Comparison of ENCODE assay signal across 1 cellular context in genomic region chr13:111212517-111212873, GRCh38.
TF ChIP-seq lines count a peak whose summit lies in the region.

No MANE protein-coding gene starts in this region.

TF ChIP-seq in WTC11, 78 proteins besides CTCF, POLR2A, EP300 and RAD21 (continued from another document):
- TF ChIP-seq, protein P1, sequence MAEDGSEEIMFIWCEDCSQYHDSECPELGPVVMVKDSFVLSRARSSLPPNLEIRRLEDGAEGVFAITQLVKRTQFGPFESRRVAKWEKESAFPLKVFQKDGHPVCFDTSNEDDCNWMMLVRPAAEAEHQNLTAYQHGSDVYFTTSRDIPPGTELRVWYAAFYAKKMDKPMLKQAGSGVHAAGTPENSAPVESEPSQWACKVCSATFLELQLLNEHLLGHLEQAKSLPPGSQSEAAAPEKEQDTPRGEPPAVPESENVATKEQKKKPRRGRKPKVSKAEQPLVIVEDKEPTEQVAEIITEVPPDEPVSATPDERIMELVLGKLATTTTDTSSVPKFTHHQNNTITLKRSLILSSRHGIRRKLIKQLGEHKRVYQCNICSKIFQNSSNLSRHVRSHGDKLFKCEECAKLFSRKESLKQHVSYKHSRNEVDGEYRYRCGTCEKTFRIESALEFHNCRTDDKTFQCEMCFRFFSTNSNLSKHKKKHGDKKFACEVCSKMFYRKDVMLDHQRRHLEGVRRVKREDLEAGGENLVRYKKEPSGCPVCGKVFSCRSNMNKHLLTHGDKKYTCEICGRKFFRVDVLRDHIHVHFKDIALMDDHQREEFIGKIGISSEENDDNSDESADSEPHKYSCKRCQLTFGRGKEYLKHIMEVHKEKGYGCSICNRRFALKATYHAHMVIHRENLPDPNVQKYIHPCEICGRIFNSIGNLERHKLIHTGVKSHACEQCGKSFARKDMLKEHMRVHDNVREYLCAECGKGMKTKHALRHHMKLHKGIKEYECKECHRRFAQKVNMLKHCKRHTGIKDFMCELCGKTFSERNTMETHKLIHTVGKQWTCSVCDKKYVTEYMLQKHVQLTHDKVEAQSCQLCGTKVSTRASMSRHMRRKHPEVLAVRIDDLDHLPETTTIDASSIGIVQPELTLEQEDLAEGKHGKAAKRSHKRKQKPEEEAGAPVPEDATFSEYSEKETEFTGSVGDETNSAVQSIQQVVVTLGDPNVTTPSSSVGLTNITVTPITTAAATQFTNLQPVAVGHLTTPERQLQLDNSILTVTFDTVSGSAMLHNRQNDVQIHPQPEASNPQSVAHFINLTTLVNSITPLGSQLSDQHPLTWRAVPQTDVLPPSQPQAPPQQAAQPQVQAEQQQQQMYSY (CRISPR knock-in tag; IDR thresholded peaks at IDR 0.05) = no peak
- no peak for TF ChIP-seq GABPB1 (CRISPR knock-in tag; IDR thresholded peaks at IDR 0.05)
- no peak for TF ChIP-seq E2F1 (CRISPR knock-in tag; IDR thresholded peaks at IDR 0.05)
- TF ChIP-seq ZNF281 (CRISPR knock-in tag; IDR thresholded peaks at IDR 0.05) = no peak
- TF ChIP-seq, protein P2, sequence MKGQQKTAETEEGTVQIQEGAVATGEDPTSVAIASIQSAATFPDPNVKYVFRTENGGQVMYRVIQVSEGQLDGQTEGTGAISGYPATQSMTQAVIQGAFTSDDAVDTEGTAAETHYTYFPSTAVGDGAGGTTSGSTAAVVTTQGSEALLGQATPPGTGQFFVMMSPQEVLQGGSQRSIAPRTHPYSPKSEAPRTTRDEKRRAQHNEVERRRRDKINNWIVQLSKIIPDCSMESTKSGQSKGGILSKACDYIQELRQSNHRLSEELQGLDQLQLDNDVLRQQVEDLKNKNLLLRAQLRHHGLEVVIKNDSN (CRISPR knock-in tag; IDR thresholded peaks at IDR 0.05) = no peak
- no peak for TF ChIP-seq TEAD1 (CRISPR knock-in tag; IDR thresholded peaks at IDR 0.05)
- no peak for TF ChIP-seq NFATC4 (CRISPR knock-in tag; IDR thresholded peaks at IDR 0.05)
- no peak for TF ChIP-seq GRHL2 (CRISPR knock-in tag; IDR thresholded peaks at IDR 0.05; ENCODE audit: insufficient replicate concordance, severe bottlenecking)
- TF ChIP-seq, protein P3, sequence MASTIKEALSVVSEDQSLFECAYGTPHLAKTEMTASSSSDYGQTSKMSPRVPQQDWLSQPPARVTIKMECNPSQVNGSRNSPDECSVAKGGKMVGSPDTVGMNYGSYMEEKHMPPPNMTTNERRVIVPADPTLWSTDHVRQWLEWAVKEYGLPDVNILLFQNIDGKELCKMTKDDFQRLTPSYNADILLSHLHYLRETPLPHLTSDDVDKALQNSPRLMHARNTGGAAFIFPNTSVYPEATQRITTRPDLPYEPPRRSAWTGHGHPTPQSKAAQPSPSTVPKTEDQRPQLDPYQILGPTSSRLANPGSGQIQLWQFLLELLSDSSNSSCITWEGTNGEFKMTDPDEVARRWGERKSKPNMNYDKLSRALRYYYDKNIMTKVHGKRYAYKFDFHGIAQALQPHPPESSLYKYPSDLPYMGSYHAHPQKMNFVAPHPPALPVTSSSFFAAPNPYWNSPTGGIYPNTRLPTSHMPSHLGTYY (CRISPR knock-in tag; IDR thresholded peaks at IDR 0.05) = no peak
- TF ChIP-seq USF2 (CRISPR knock-in tag; IDR thresholded peaks at IDR 0.05) = no peak
